1 cellular context compared by ENCODE assay signal in the genomic region with DNA sequence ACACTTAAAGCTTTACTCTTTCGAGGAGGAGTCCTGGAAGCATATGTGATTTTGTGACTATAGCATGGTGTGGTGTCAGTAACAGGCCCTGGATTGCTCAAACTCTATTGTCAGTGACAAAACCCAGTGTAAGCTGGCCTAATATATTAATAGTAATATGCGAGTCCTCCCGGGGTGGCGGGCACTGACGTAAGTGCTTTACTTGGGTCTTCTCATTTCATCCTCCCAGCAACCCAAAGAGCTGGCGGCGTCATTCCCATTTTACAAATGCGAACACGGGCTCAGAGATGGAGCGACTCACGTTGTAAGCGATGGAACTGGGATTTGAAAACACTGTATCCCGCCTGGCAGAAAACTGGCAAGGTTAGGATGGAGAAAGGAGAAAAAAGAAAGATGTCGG.
TF ChIP-seq lines count a peak whose summit lies in the region.

No MANE protein-coding gene starts in this region.

TF ChIP-seq in IMR-90, 13 proteins besides CTCF, POLR2A, EP300 and RAD21:
- no peak for TF ChIP-seq MAZ (IDR thresholded peaks at IDR 0.05; ENCODE audit: borderline replicate concordance, low read depth, low read length)
- TF ChIP-seq CEBPB (IDR thresholded peaks at IDR 0.05; ENCODE audit: low read depth, low read length), result 0 out of 2 replicates have a peak, but pooled peaks have one; percentile 25
